In the genomic region with DNA sequence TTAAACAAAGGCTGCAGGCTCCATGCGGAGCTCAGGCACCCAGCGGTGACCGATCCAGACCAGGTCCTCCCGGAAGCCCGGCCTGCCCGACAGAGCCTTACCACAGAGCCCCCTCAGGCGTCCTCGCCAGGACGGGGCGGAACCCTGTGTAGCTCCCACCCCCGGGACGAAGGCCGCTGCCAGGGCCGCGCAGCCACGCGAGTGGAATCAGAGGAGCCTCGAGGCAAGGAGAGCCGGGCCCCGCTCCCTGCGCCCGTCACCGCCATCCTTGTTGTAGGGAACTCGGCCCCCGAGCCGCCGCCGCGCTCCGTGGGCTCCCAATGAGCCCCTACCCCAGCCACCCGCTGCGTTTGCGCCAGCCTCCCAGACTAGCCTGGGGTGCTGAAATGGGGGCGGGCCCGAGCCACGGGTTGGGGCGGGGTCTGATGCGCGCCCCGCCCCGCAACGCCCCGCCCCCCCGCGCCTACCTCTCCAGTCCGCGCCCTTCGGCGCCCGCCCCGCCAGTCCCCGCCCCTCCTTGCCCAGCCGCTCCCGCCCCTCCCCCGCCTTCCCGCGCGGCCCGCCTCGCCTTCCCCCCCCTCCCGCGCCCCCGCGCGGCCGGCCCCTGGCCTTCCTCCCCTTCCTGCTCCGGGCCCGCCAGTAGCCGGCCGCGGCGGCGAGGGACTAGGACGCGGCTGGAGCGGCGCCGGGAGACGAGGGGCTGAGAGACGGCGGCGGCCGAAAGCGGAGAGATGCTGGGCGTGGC, we compare ENCODE assay signal across 8 cellular contexts. TPM values are rescaled to one million over a fixed set of nuclear protein-coding genes. Genes with fewer than 3 reads are reported as not detected.
DNase-seq lines count a peak whose midpoint lies in the region; ATAC-seq and TF ChIP-seq lines count a peak whose summit lies in the region.

A gene with protein sequence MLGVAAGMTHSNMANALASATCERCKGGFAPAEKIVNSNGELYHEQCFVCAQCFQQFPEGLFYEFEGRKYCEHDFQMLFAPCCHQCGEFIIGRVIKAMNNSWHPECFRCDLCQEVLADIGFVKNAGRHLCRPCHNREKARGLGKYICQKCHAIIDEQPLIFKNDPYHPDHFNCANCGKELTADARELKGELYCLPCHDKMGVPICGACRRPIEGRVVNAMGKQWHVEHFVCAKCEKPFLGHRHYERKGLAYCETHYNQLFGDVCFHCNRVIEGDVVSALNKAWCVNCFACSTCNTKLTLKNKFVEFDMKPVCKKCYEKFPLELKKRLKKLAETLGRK (plus strand): TSS at position 639 of the 745 bp plus-strand sequence. CDS start 93 bp downstream, at position 732.

- no peak for TF ChIP-seq EP300 in SK-N-SH (IDR thresholded peaks at IDR 0.05; ENCODE audit: borderline replicate concordance in 1 of 2, low read depth in 1 of 2, low read length in 1 of 2)

- in situ Hi-C loops in HAP-1 (cut with MboI; ENCODE audit: low sequenced_read_pairs), result no loop called here

- no peak for TF ChIP-seq RAD21 in SK-N-SH (IDR thresholded peaks at IDR 0.05; ENCODE audit: low read length)

- no peaks in the 10 kb centered on the region for H3K27me3 ChIP-seq in HAP-1 (ENCODE audit: low read depth)
- no peaks in the 10 kb centered on the region for H3K27me3 ChIP-seq in MM.1S (replicated peaks; ENCODE audit: insufficient read depth, low read length)
- no peaks in the 10 kb centered on the region for H3K27me3 ChIP-seq in SK-N-SH (ENCODE audit: insufficient read depth)

- H3K9me2 ChIP-seq in MM.1S (replicated peaks; ENCODE audit: insufficient read depth, low read length), result no peaks in the 10 kb centered on the region
- no peaks in the 10 kb centered on the region for H3K9me2 ChIP-seq in SK-N-SH

- POLR2A ChIA-PET in SK-N-SH (lab: Yijun Ruan, JAX), result interaction anchor here (1.0 to 1.3 kb wide), 2 partner anchors 37 to 85 kb away, joined by 4 to 7 read pairs; a partner anchor contains a TSS

- peak within 1 kb of the TSS; percentile 78 for H3K27ac ChIP-seq in MM.1S (ENCODE audit: low read length)
- H3K27ac ChIP-seq in SK-N-SH (ENCODE audit: low read depth in 2 of 2, low read length in 1 of 2), result peak within 1 kb of the TSS; percentile 88 to 96
- H3K27ac ChIP-seq in temporal lobe (ENCODE audit: low read depth, low read length), result peak within 1 kb of the TSS; percentile 74

- H3K4me1 ChIP-seq in HAP-1 (peaks cover 17% of the 10 kb centered on the region), MM.1S (ENCODE audit: low read length) (peaks cover 8% of the 10 kb centered on the region; the same call in 1 of the 2 replicates), SK-N-SH (ENCODE audit: control insufficient read depth in 1 of 2, insufficient read depth in 2 of 2, low read depth in 1 of 2, low read length in 1 of 2) (peaks cover 12% of the 10 kb centered on the region in 2 experiments; a peak in 3 of 4 replicates)

- H3K4me3 ChIP-seq in HAP-1 (peak within 1 kb of the TSS; percentile 77), MM.1S (ENCODE audit: low read length) (peak within 1 kb of the TSS; percentile 97), SK-N-SH (ENCODE audit: low read depth in 2 of 2, low read length in 1 of 2) (peak within 1 kb of the TSS; percentile 87 to 98)

- H3K4me2 ChIP-seq in MM.1S (ENCODE audit: low read depth, low read length), result peak within 1 kb of the TSS; percentile 84
- peak within 1 kb of the TSS; percentile 88 for H3K4me2 ChIP-seq in SK-N-SH

- H3K36me3 ChIP-seq in HAP-1 (replicated peaks), result no peaks in the 10 kb centered on the region
- no peaks in the 10 kb centered on the region for H3K36me3 ChIP-seq in MM.1S (replicated peaks; ENCODE audit: insufficient read depth, low read length)
- no peaks in the 10 kb centered on the region for H3K36me3 ChIP-seq in SK-N-SH (replicated peaks in 1 of 2; ENCODE audit: control insufficient read depth in 1 of 2, insufficient read depth in 2 of 2, low read length in 1 of 2)

- H3F3A ChIP-seq in MM.1S (ENCODE audit: insufficient read depth, low read length) (peaks cover 12% of the 10 kb centered on the region; the same call in 1 of the 2 replicates), SK-N-SH (replicated peaks; ENCODE audit: insufficient read depth) (peaks cover 12% of the 10 kb centered on the region)

- DNase-seq in GM04503 (ENCODE audit: low read depth) (peak; percentile 46), HAP-1 (ENCODE audit: low spot score in 2 of 2) (peak; percentile 85 to 94), MM.1S (peak; percentile 84), SK-N-SH (peak; percentile 97), globus pallidus (ENCODE audit: low spot score) (peak; percentile 89), omental fat pad (ENCODE audit: low spot score) (peak; percentile 84)
- DNase-seq in activated naive CD4-positive, alpha-beta T cell treated with anti-CD3 and anti-CD28 coated beads, Interleukin-2, amount 50 U/mL, for 16 hours, result peak; percentile 82

- TF ChIP-seq CTCF in MM.1S (IDR thresholded peaks at IDR 0.05; ENCODE audit: low read length) (no peak), SK-N-SH (IDR thresholded peaks at IDR 0.05) (no peak), omental fat pad (IDR thresholded peaks at IDR 0.05) (no peak)

- peak; percentile 98 for ATAC-seq in omental fat pad (ENCODE audit: low FRiP score)

- H2AFZ ChIP-seq in MM.1S (ENCODE audit: low read length), result peak within 1 kb of the TSS; percentile 97
- H2AFZ ChIP-seq in SK-N-SH (ENCODE audit: low read depth), result peak within 1 kb of the TSS; percentile 80

- 1% methylated on average over 36 of the region's 85 CpGs for WGBS in SK-N-SH (ENCODE audit: low lambda C conversion rate)

- H3K9ac ChIP-seq in MM.1S (ENCODE audit: low read length) (peak within 1 kb of the TSS; percentile 87), SK-N-SH (peak within 1 kb of the TSS; percentile 93)

- H4K20me1 ChIP-seq in MM.1S (ENCODE audit: insufficient read depth, low read length), result no peaks in the 10 kb centered on the region
- peaks cover 43% of the 10 kb centered on the region for H4K20me1 ChIP-seq in SK-N-SH (ENCODE audit: insufficient read depth)

- CTCF ChIA-PET in SK-N-SH (lab: Yijun Ruan, JAX), result interaction anchor here (0.7 to 3.3 kb wide), 4 partner anchors 16 to 256 kb away, joined by 3 to 14 read pairs (median 4); no protein-coding TSS in a partner anchor

- no peaks in the 10 kb centered on the region for H3K9me3 ChIP-seq in HAP-1
- H3K9me3 ChIP-seq in MM.1S (replicated peaks; ENCODE audit: insufficient read depth, low read length), result no peaks in the 10 kb centered on the region
- no peaks in the 10 kb centered on the region for H3K9me3 ChIP-seq in SK-N-SH

- H3K79me2 ChIP-seq in MM.1S (ENCODE audit: low read length) (peaks cover 44% of the 10 kb centered on the region), SK-N-SH (ENCODE audit: insufficient read depth) (peaks cover 61% of the 10 kb centered on the region)

TF ChIP-seq in SK-N-SH, 30 proteins besides CTCF, POLR2A, EP300 and RAD21 (continues in another document):
- no peak for TF ChIP-seq NFIC (IDR thresholded peaks at IDR 0.05; ENCODE audit: borderline replicate concordance)
- no peak for TF ChIP-seq YY1 (IDR thresholded peaks at IDR 0.05; ENCODE audit: low read depth)
- no peak for TF ChIP-seq RFX5 (IDR thresholded peaks at IDR 0.05; ENCODE audit: low read length)
- peak; percentile 65 for TF ChIP-seq ELF1 (IDR thresholded peaks at IDR 0.05)
- no peak for TF ChIP-seq EZH2phosphoT487 (IDR thresholded peaks at IDR 0.05; ENCODE audit: borderline replicate concordance, low read depth)
- no peak for TF ChIP-seq RCOR1 (IDR thresholded peaks at IDR 0.05; ENCODE audit: low read length)
- TF ChIP-seq, protein P1, sequence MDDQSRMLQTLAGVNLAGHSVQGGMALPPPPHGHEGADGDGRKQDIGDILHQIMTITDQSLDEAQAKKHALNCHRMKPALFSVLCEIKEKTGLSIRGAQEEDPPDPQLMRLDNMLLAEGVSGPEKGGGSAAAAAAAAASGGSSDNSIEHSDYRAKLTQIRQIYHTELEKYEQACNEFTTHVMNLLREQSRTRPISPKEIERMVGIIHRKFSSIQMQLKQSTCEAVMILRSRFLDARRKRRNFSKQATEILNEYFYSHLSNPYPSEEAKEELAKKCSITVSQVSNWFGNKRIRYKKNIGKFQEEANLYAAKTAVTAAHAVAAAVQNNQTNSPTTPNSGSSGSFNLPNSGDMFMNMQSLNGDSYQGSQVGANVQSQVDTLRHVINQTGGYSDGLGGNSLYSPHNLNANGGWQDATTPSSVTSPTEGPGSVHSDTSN (IDR thresholded peaks at IDR 0.05), result no peak
- TF ChIP-seq JUND (IDR thresholded peaks at IDR 0.05), result no peak
- TF ChIP-seq, protein P2, sequence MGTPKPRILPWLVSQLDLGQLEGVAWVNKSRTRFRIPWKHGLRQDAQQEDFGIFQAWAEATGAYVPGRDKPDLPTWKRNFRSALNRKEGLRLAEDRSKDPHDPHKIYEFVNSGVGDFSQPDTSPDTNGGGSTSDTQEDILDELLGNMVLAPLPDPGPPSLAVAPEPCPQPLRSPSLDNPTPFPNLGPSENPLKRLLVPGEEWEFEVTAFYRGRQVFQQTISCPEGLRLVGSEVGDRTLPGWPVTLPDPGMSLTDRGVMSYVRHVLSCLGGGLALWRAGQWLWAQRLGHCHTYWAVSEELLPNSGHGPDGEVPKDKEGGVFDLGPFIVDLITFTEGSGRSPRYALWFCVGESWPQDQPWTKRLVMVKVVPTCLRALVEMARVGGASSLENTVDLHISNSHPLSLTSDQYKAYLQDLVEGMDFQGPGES (IDR thresholded peaks at IDR 0.05; ENCODE audit: low read depth, low read length), result no peak
- no peak for TF ChIP-seq MEF2A (IDR thresholded peaks at IDR 0.05; ENCODE audit: borderline replicate concordance, low read depth)
- peak; percentile 65 for TF ChIP-seq TAF1 (IDR thresholded peaks at IDR 0.05; ENCODE audit: borderline replicate concordance, low read depth, low read length)
- TF ChIP-seq POLR2AphosphoS5 (IDR thresholded peaks at IDR 0.05; ENCODE audit: low read depth, low read length), result peak; percentile 76
- no peak for TF ChIP-seq GATA2 (CRISPR knock-in tag; IDR thresholded peaks at IDR 0.05)

RNA-seq across cellular contexts. Expression of the gene that starts here (rescaled TPM):
- 123 and 131 TPM in 2 replicates for polyA plus RNA-seq in SK-N-SH (2012; rRNA removed)
- 93.1 and 107 TPM in 2 replicates for polyA plus RNA-seq in SK-N-SH (2012; cell fraction: cytosol; rRNA removed)
- polyA plus RNA-seq in SK-N-SH (2012; cell fraction: nucleus; rRNA removed), result 104 and 182 TPM in 2 replicates
- total RNA-seq in omental fat pad (100 to 1,000 TPM in 3 of 4 donors, 10 to 100 TPM in 1; 69.4 to 175 (median 155) TPM), temporal lobe (9.1 TPM)

Comparison
In these comparisons a context has a peak if more than half of its experiments do, and no peak if none do; other contexts are left out.
1. Peak in every context shown above with its lines: DNase-seq, ATAC-seq, H3K4me3 ChIP-seq and H3K27ac ChIP-seq.
2. DNase-seq: peak in every context shown above with its lines; median percentile 97 in SK-N-SH; 90 in HAP-1; 89 in globus pallidus; 84 in MM.1S; 84 in omental fat pad; 82 in activated naive CD4-positive, alpha-beta T cell treated with anti-CD3 and anti-CD28 coated beads, Interleukin-2, amount 50 U/mL, for 16 hours; 46 in GM04503.